ENCODE assay signal across 8 cellular contexts in the genomic region with DNA sequence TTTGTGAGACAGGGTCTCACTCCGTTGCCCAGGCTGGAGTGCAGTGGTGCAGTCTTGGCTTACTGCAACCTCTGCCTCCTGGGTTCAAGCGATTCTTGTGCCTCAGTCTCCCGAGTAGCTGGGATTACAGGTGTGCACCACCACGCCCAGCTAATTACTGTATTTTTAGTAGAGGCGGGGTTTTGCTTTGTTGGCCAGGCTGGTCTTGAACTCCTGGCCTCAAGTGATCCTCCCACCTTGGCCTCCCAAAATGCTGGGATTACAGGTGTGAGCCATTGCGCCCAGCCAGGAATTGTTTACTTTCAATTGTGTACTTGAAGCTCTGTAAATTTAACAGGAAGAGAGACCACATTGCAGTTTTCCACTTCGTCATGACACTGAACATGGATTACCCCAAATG. TPM values are rescaled to one million over a fixed set of nuclear protein-coding genes. Genes with fewer than 3 reads are reported as not detected.
DNase-seq lines count a peak whose midpoint lies in the region; ATAC-seq, FAIRE-seq and TF ChIP-seq lines count a peak whose summit lies in the region.
"Not testable (repeated sequence)": the region's sequence is repeated elsewhere in the genome, so short reads cannot be mapped to it uniquely, and the experiment has no call there.

No MANE protein-coding gene starts in this region.

- not testable (repeated sequence) for H4K20me1 ChIP-seq in OCI-LY7 (ENCODE audit: insufficient read depth, low read length); astrocyte (ENCODE audit: insufficient read depth, low read length)

- TF ChIP-seq CTCF in CD8-positive, alpha-beta T cell (IDR thresholded peaks at IDR 0.05); OCI-LY7 (conservative IDR thresholded peaks at IDR 0.05; ENCODE audit: low read length); activated CD8-positive, alpha-beta T cell treated with anti-CD3 and anti-CD28 coated beads for 36 hours (IDR thresholded peaks at IDR 0.05); astrocyte (IDR thresholded peaks at IDR 0.05; ENCODE audit: insufficient read depth, low read depth, low read length); progenitor cell of endocrine pancreas (IDR thresholded peaks at IDR 0.05; ENCODE audit: unreplicated experiment); type B pancreatic cell (conservative IDR thresholded peaks at IDR 0.05): not testable (repeated sequence)

- not testable (repeated sequence) for ATAC-seq in CD8-positive, alpha-beta T cell; activated CD8-positive, alpha-beta T cell treated with anti-CD3 and anti-CD28 coated beads for 36 hours; memory B cell (ENCODE audit: low read depth)

- not testable (repeated sequence) for DNase-seq in CD8-positive, alpha-beta T cell; OCI-LY7 (ENCODE audit: low spot score); activated CD8-positive, alpha-beta T cell treated with anti-CD3 and anti-CD28 coated beads for 36 hours; astrocyte (ENCODE audit: low read depth); memory B cell (ENCODE audit: low spot score in 2 of 2); progenitor cell of endocrine pancreas (ENCODE audit: low spot score, unreplicated experiment); type B pancreatic cell (ENCODE audit: extremely low spot score, unreplicated experiment)

- not testable (repeated sequence) for H3K4me1 Mint-ChIP-seq in CD8-positive, alpha-beta T cell (ENCODE audit: low read depth); astrocyte (ENCODE audit: low read depth, unreplicated experiment); memory B cell; progenitor cell of endocrine pancreas (ENCODE audit: low read depth)
- peaks cover 11% of the 10 kb centered on the region for H3K4me1 Mint-ChIP-seq in activated CD8-positive, alpha-beta T cell treated with anti-CD3 and anti-CD28 coated beads for 36 hours (ENCODE audit: low read depth)
- peaks cover 21% of the 10 kb centered on the region for H3K4me1 Mint-ChIP-seq in type B pancreatic cell (ENCODE audit: unreplicated experiment)

- CTCF ChIA-PET in CD8-positive, alpha-beta T cell (lab: Charles Lee) = interaction anchor here (0.8 to 2.5 kb wide), 2 partner anchors 41 to 326 kb away, joined by 3 to 7 read pairs; no protein-coding TSS in a partner anchor
- CTCF ChIA-PET in OCI-LY7 (lab: Charles Lee; ENCODE audit: unreplicated experiment) = not testable (repeated sequence)
- CTCF ChIA-PET in activated CD8-positive, alpha-beta T cell treated with anti-CD3 and anti-CD28 coated beads for 36 hours (lab: Charles Lee) = interaction anchor here (1.2 to 4.2 kb wide), 3 partner anchors 16 to 41 kb away, joined by 4 to 23 read pairs (median 5); no protein-coding TSS in a partner anchor

- H3K4me1 ChIP-seq in CD8-positive, alpha-beta T cell (ENCODE audit: insufficient read depth, low read length) = not testable (repeated sequence)
- H3K4me1 ChIP-seq in OCI-LY7 (ENCODE audit: insufficient read depth, low read length, poor library complexity, severe bottlenecking) (peaks cover 17% of the 10 kb centered on the region), astrocyte (ENCODE audit: insufficient read depth, low read length) (peaks cover 17% of the 10 kb centered on the region), esophagus (ENCODE audit: control insufficient read depth in 2 of 2, insufficient read depth in 2 of 2, low read length in 1 of 2) (peaks cover 3 to 15% of the 10 kb centered on the region in 2 donors)

- not testable (repeated sequence) for BruUV-seq in OCI-LY7 (replicated peaks; lab: Mats Ljungman, UMichigan)

- H3K36me3 Mint-ChIP-seq in CD8-positive, alpha-beta T cell; activated CD8-positive, alpha-beta T cell treated with anti-CD3 and anti-CD28 coated beads for 36 hours (ENCODE audit: low read depth); astrocyte (ENCODE audit: low read depth, unreplicated experiment); memory B cell; progenitor cell of endocrine pancreas (ENCODE audit: insufficient read depth); type B pancreatic cell: not testable (repeated sequence)

- not testable (repeated sequence) for FAIRE-seq in astrocyte (lab: Jason Lieb, UNC)

- not testable (repeated sequence) for H3K9me3 Mint-ChIP-seq in CD8-positive, alpha-beta T cell; activated CD8-positive, alpha-beta T cell treated with anti-CD3 and anti-CD28 coated beads for 36 hours; astrocyte (ENCODE audit: unreplicated experiment); memory B cell; progenitor cell of endocrine pancreas (ENCODE audit: low read depth); type B pancreatic cell

- peak overlapping the region; percentile 65 for H3K4me3 Mint-ChIP-seq in CD8-positive, alpha-beta T cell
- H3K4me3 Mint-ChIP-seq in activated CD8-positive, alpha-beta T cell treated with anti-CD3 and anti-CD28 coated beads for 36 hours = peak overlapping the region; percentile 12
- not testable (repeated sequence) for H3K4me3 Mint-ChIP-seq in astrocyte (ENCODE audit: unreplicated experiment)
- H3K4me3 Mint-ChIP-seq in memory B cell (peak overlapping the region; percentile 85), progenitor cell of endocrine pancreas (ENCODE audit: low read depth) (peak overlapping the region; percentile 35), type B pancreatic cell (peak overlapping the region; percentile 66)

- intact Hi-C loops in CD8-positive, alpha-beta T cell (cut with DNase I, micrococcal nuclease); OCI-LY7 (cut with micrococcal nuclease; ENCODE audit: unreplicated experiment); activated CD8-positive, alpha-beta T cell treated with anti-CD3 and anti-CD28 coated beads for 36 hours (cut with micrococcal nuclease): not testable (repeated sequence)

- POLR2A ChIA-PET in CD8-positive, alpha-beta T cell (lab: Charles Lee) = not testable (repeated sequence)
- POLR2A ChIA-PET in OCI-LY7 (lab: Charles Lee) = interaction anchor here (1.4 kb wide), 1 partner anchor 21 kb away, joined by 4 read pairs; no protein-coding TSS in a partner anchor
- POLR2A ChIA-PET in activated CD8-positive, alpha-beta T cell treated with anti-CD3 and anti-CD28 coated beads for 36 hours (lab: Charles Lee) = interaction anchor here (0.8 kb wide), 1 partner anchor 21 kb away, joined by 3 read pairs; no protein-coding TSS in a partner anchor

- H3K27me3 Mint-ChIP-seq in CD8-positive, alpha-beta T cell (ENCODE audit: low read depth) = peaks cover 23% of the 10 kb centered on the region
- H3K27me3 Mint-ChIP-seq in activated CD8-positive, alpha-beta T cell treated with anti-CD3 and anti-CD28 coated beads for 36 hours = peaks cover 21% of the 10 kb centered on the region
- not testable (repeated sequence) for H3K27me3 Mint-ChIP-seq in astrocyte (ENCODE audit: low read depth, unreplicated experiment); memory B cell
- H3K27me3 Mint-ChIP-seq in progenitor cell of endocrine pancreas = peaks cover 42% of the 10 kb centered on the region
- H3K27me3 Mint-ChIP-seq in type B pancreatic cell = peaks cover 14% of the 10 kb centered on the region

- not testable (repeated sequence) for H3K36me3 ChIP-seq in CD8-positive, alpha-beta T cell (ENCODE audit: insufficient read depth, low read length); OCI-LY7 (ENCODE audit: insufficient read depth, low read length); astrocyte (ENCODE audit: insufficient read depth, low read length); esophagus (ENCODE audit: control insufficient read depth in 2 of 2, insufficient read depth in 2 of 2, low read length in 1 of 2)

- not testable (repeated sequence) for H3K9me3 ChIP-seq in CD8-positive, alpha-beta T cell (ENCODE audit: low read length); OCI-LY7 (ENCODE audit: low read length); astrocyte (ENCODE audit: insufficient read depth, low read depth, low read length); esophagus (ENCODE audit: control insufficient read depth in 2 of 2, insufficient read depth in 1 of 2, low read depth in 1 of 2, low read length in 1 of 2)

- not testable (repeated sequence) for H3K27ac Mint-ChIP-seq in CD8-positive, alpha-beta T cell; activated CD8-positive, alpha-beta T cell treated with anti-CD3 and anti-CD28 coated beads for 36 hours; progenitor cell of endocrine pancreas
- H3K27ac Mint-ChIP-seq in astrocyte (ENCODE audit: unreplicated experiment) = peak overlapping the region; percentile 18
- H3K27ac Mint-ChIP-seq in memory B cell = peak overlapping the region; percentile 36
- H3K27ac Mint-ChIP-seq in type B pancreatic cell = peak overlapping the region; percentile 55

- not testable (repeated sequence) for H3K79me2 ChIP-seq in OCI-LY7 (ENCODE audit: insufficient read depth, low read depth, low read length); astrocyte (ENCODE audit: insufficient read depth, low read length)

- WGBS in esophagus, 2 donors = 83 to 84% methylated on average over 7 of the region's 7 CpGs

- H3K9me2 ChIP-seq in OCI-LY7 (ENCODE audit: insufficient read depth, low read length) = not testable (repeated sequence)

- not testable (repeated sequence) for H3K27me3 ChIP-seq in CD8-positive, alpha-beta T cell (ENCODE audit: insufficient read depth, low read length); astrocyte (ENCODE audit: insufficient read depth, low read length); esophagus (ENCODE audit: control insufficient read depth in 1 of 2, insufficient read depth in 2 of 2, low read length in 2 of 2)

- H3K27ac ChIP-seq in CD8-positive, alpha-beta T cell (ENCODE audit: low read depth, low read length); OCI-LY7 (ENCODE audit: low read depth, low read length, poor library complexity, severe bottlenecking); astrocyte (ENCODE audit: low read depth, low read length): not testable (repeated sequence)
- H3K27ac ChIP-seq in esophagus (ENCODE audit: low read depth in 2 of 2, low read length in 1 of 2) = peak overlapping the region; percentile 91 to 98

- not testable (repeated sequence) for H3K4me3 ChIP-seq in CD8-positive, alpha-beta T cell (ENCODE audit: low read depth, low read length); OCI-LY7 (ENCODE audit: low read depth, low read length, poor library complexity, severe bottlenecking); astrocyte (ENCODE audit: insufficient read depth, low read depth, low read length); esophagus (ENCODE audit: low read depth in 1 of 2, low read length in 2 of 2)

- H3K4me2 ChIP-seq in OCI-LY7 (ENCODE audit: low read length); astrocyte (ENCODE audit: low read length): not testable (repeated sequence)

- H3K9ac ChIP-seq in astrocyte (ENCODE audit: low read length) = not testable (repeated sequence)

- peak overlapping the region; percentile 82; the same call in 1 of the 2 replicates for H2AFZ ChIP-seq in OCI-LY7 (ENCODE audit: low read length)
- not testable (repeated sequence) for H2AFZ ChIP-seq in astrocyte (ENCODE audit: low read depth, low read length)

RNA-seq across cellular contexts. Expression of gene KCTD15, which starts 22.4 kb away (rescaled TPM):
- under 1 TPM; 0.14 to 0.27 TPM for total RNA-seq in CD8-positive, alpha-beta T cell
- total RNA-seq in OCI-LY7 (2014; rRNA removed; shearing (Covaris generic)) = 21.3 and 23.5 TPM in 2 replicates
- total RNA-seq in OCI-LY7 (2022) (29.2 and 31.1 TPM in 2 replicates), astrocyte (42.3 and 43.3 TPM in 2 replicates), progenitor cell of endocrine pancreas (61.3 TPM in 2 replicates), type B pancreatic cell (ENCODE audit: low replicate concordance) (18.1 and 53.2 TPM in 2 replicates)
- total RNA-seq in activated CD8-positive, alpha-beta T cell treated with anti-CD3 and anti-CD28 coated beads for 36 hours = 1 to 10 TPM; 8.3 to 8.8 TPM
- polyA plus RNA-seq in esophagus = 10 to 100 TPM; 23.8 to 33.1 TPM

Comparison
In these comparisons a context has a peak if more than half of its experiments do, and no peak if none do; other contexts are left out.
1. RNA of gene KCTD15, which starts 22.4 kb away (total RNA-seq): 61.3 TPM in progenitor cell of endocrine pancreas, 18.1 to 53.2 TPM in type B pancreatic cell, 42.3 to 43.3 TPM in astrocyte, 21.3 to 31.1 TPM in OCI-LY7 and 8.3 to 8.8 TPM in activated CD8-positive, alpha-beta T cell treated with anti-CD3 and anti-CD28 coated beads for 36 hours; 0.14 to 0.27 TPM in CD8-positive, alpha-beta T cell; every median in the first group is over 4 times any median in the second.